In the genomic region with DNA sequence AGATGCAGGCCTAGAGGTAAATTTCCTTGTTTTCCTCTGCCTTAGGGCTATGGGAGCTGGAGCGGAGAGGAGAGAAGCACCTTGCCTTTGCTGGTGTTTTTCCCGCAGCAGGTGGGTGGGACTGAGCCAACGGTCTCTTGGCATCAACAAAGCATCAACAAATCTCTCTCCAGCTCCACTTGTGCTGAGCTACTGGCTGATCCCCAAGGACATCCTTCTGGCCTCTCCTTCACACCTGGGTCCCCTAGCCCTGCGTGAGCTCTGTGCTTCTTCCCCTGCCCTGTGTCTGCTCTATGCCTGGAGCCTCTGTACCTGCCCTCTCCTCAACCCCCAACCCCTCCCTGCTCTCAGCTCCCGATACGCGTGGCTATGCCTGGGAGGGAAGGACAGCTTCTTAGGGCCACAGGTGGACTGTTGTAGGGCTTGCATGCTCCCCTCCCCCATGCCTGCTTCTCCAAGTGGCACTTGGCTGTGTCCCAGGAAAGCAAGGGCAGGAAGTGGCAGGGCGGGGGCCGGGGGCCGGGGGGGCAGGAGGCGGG, we compare ENCODE assay signal across 8 cellular contexts. TPM values are rescaled to one million over a fixed set of nuclear protein-coding genes. Genes with fewer than 3 reads are reported as not detected.
A peak's percentile ranks its signal among the peaks of the same experiment; 100 is the strongest.
DNase-seq lines count a peak whose midpoint lies in the region; ATAC-seq and TF ChIP-seq lines count a peak whose summit lies in the region.

No MANE protein-coding gene starts in this region.

- DNase-seq in Caki2 (ENCODE audit: low read depth) (peak; percentile 87), NCI-H146 treated with DMSO at 0.1 percent for 48 hours (lab: John Stamatoyannopoulos, UW; ENCODE audit: unreplicated experiment) (peak; percentile 85), WERI-Rb-1 (peak; percentile 91), mucosa of descending colon (peak; percentile 87 to 94 (median 87)), putamen (ENCODE audit: low spot score) (no peak), RKO (ENCODE audit: low spot score) (no peak)
- DNase-seq in activated CD4-positive, alpha-beta T cell treated with anti-CD3 and anti-CD28 coated beads for 48 hours: no peak

- ATAC-seq in mucosa of descending colon (peak; percentile 44), GM18498 (IDR thresholded peaks at IDR 0.05; ENCODE audit: unreplicated experiment) (no peak)

- intact Hi-C loops in mucosa of descending colon (cut with DNase I, micrococcal nuclease): no loop called here

- H3K4me3 ChIP-seq in WERI-Rb-1 (ENCODE audit: low read depth, low read length): peak overlapping the region; percentile 13
- H3K4me3 ChIP-seq in mucosa of descending colon: no peak overlapping the region

- no peaks in the 10 kb centered on the region for H3K27me3 ChIP-seq in WERI-Rb-1 (ENCODE audit: insufficient read depth, low read depth, severe bottlenecking)

- H3K9me3 ChIP-seq in WERI-Rb-1 (ENCODE audit: severe bottlenecking): no peaks in the 10 kb centered on the region
- no peaks in the 10 kb centered on the region for H3K9me3 ChIP-seq in mucosa of descending colon

- TF ChIP-seq CTCF in WERI-Rb-1 (IDR thresholded peaks at IDR 0.05; ENCODE audit: low read depth, low read length) (no peak), mucosa of descending colon (IDR thresholded peaks at IDR 0.05) (no peak)

- peaks cover 34% of the 10 kb centered on the region for H3K4me1 ChIP-seq in mucosa of descending colon (ENCODE audit: low read depth)

- in situ Hi-C loops in Caki2 (cut with HindIII; ENCODE audit: low pct_unique_long_range_greater_than_20kb, low sequenced_read_pairs): no loop called here

- H3K36me3 ChIP-seq in WERI-Rb-1 (no peaks in the 10 kb centered on the region), mucosa of descending colon (ENCODE audit: low read depth) (no peaks in the 10 kb centered on the region)

- H3K27ac ChIP-seq in WERI-Rb-1: peak overlapping the region; percentile 92

RNA-seq across cellular contexts. Expression of a gene that starts 3.2 kb away (rescaled TPM):
- total RNA-seq in Caki2 (2014; rRNA removed; shearing (Covaris generic); ENCODE audit: low replicate concordance): 326 and 414 TPM in 2 replicates
- total RNA-seq in mucosa of descending colon: 1,000 to 10,000 TPM in 2 of 3 donors, 100 to 1,000 TPM in 1; 450 to 1,208 (median 1,043) TPM

RNA-seq across cellular contexts. Expression of a gene that starts 14.7 kb away (rescaled TPM):
- total RNA-seq in Caki2 (2014; rRNA removed; shearing (Covaris generic); ENCODE audit: low replicate concordance): 60.4 and 71.8 TPM in 2 replicates
- 1 to 10 TPM; 1.6 to 4.6 (median 2.4) TPM for total RNA-seq in mucosa of descending colon

RNA-seq across cellular contexts. Expression of a gene that starts 33.3 kb away (rescaled TPM):
- 1.7 TPM in 1 of 2 replicates, not detected in the other for total RNA-seq in Caki2 (2014; rRNA removed; shearing (Covaris generic); ENCODE audit: low replicate concordance)
- total RNA-seq in mucosa of descending colon: not detected

RNA-seq across cellular contexts. Expression of a gene that starts 57.6 kb away (rescaled TPM):
- 43.4 and 69.4 TPM in 2 replicates for total RNA-seq in Caki2 (2014; rRNA removed; shearing (Covaris generic); ENCODE audit: low replicate concordance)
- total RNA-seq in mucosa of descending colon: 100 to 1,000 TPM; 229 to 621 (median 534) TPM

Comparison
In these comparisons a context has a peak if more than half of its experiments do, and no peak if none do; other contexts are left out.
1. DNase-seq: peak in Caki2 (single experiment), NCI-H146 treated with DMSO at 0.1 percent for 48 hours (single experiment), WERI-Rb-1 (single experiment) and mucosa of descending colon (3 of 3); none in putamen (single experiment), activated CD4-positive, alpha-beta T cell treated with anti-CD3 and anti-CD28 coated beads for 48 hours (single experiment) and RKO (single experiment).
2. RNA of a gene that starts 14.7 kb away (total RNA-seq): 60.4 to 71.8 TPM in Caki2; 1.6 to 4.6 TPM in mucosa of descending colon; every median in the first group is over 10 times any median in the second.